ENCODE assay signal across 8 cellular contexts in genomic region chr10:89352039-89352597, GRCh38. TPM values are rescaled to one million over a fixed set of nuclear protein-coding genes. Genes with fewer than 3 reads are reported as not detected.
DNase-seq lines count a peak whose midpoint lies in the region; ATAC-seq and TF ChIP-seq lines count a peak whose summit lies in the region.

No MANE protein-coding gene starts in this region.

- ATAC-seq in GM19397 (IDR thresholded peaks at IDR 0.05; ENCODE audit: unreplicated experiment), result no peak

- no peak for TF ChIP-seq CTCF in GM10248 (IDR thresholded peaks at IDR 0.05; ENCODE audit: control extremely low read depth, extremely low read depth, low read depth, missing control alignments)

- in situ Hi-C loops in G401 (cut with HindIII; ENCODE audit: low sequenced_read_pairs), result no loop called here

- peak overlapping the region; percentile 73 for H3K27ac Mint-ChIP-seq in dendritic cell treated with granulocyte-macrophage colony-stimulating factor and Interleukin-4, amounts not matched to agents 40 ng/mL and 50 ng/mL, for 4 days

- H3K9me3 Mint-ChIP-seq in dendritic cell treated with granulocyte-macrophage colony-stimulating factor and Interleukin-4, amounts not matched to agents 40 ng/mL and 50 ng/mL, for 4 days, result no peaks in the 10 kb centered on the region

- H3K36me3 Mint-ChIP-seq in dendritic cell treated with granulocyte-macrophage colony-stimulating factor and Interleukin-4, amounts not matched to agents 40 ng/mL and 50 ng/mL, for 4 days (ENCODE audit: low read depth), result no peaks in the 10 kb centered on the region

- H3K27me3 Mint-ChIP-seq in dendritic cell treated with granulocyte-macrophage colony-stimulating factor and Interleukin-4, amounts not matched to agents 40 ng/mL and 50 ng/mL, for 4 days, result no peaks in the 10 kb centered on the region

- intact Hi-C loops in dendritic cell treated with granulocyte-macrophage colony-stimulating factor and Interleukin-4, amounts not matched to agents 40 ng/mL and 50 ng/mL, for 4 days (cut with micrococcal nuclease), result no loop called here

- DNase-seq in GM10248 (ENCODE audit: extremely low spot score) (peak; percentile 24), HT-29 (ENCODE audit: low spot score) (peak; percentile 72), myocyte (ENCODE audit: low read depth) (peak; percentile 91), G401 (ENCODE audit: low spot score) (no peak), NOMO-1 (lab: John Stamatoyannopoulos, UW; ENCODE audit: unreplicated experiment in 2 of 2) (no peak)
- no peak for DNase-seq in central memory CD4-positive, alpha-beta T cell

- peaks cover 54% of the 10 kb centered on the region for H3K4me1 Mint-ChIP-seq in dendritic cell treated with granulocyte-macrophage colony-stimulating factor and Interleukin-4, amounts not matched to agents 40 ng/mL and 50 ng/mL, for 4 days (ENCODE audit: low read depth)

- H3K4me3 Mint-ChIP-seq in dendritic cell treated with granulocyte-macrophage colony-stimulating factor and Interleukin-4, amounts not matched to agents 40 ng/mL and 50 ng/mL, for 4 days, result no peak overlapping the region

- POLR2A ChIA-PET in GM10248 (lab: Yijun Ruan, JAX), result no interaction called here

- CTCF ChIA-PET in GM10248 (lab: Yijun Ruan, JAX), result interaction anchor here (1.3 to 3.0 kb wide), 3 partner anchors 12 to 37 kb away, joined by 4 to 26 read pairs (median 7); no protein-coding TSS in a partner anchor

RNA-seq across cellular contexts. Expression of gene IFIT3, which starts 24.3 kb away (rescaled TPM):
- total RNA-seq in HT-29 (2014; rRNA removed; shearing (Covaris generic)), result 6.1 and 6.9 TPM in 2 replicates
- total RNA-seq in myocyte, result 12.3 and 21.8 TPM in 2 replicates
- 5.3 TPM for polyA plus RNA-seq in myocyte (2012)
- total RNA-seq in G401 (2014; rRNA removed; shearing (Covaris generic)), result 2.4 and 2.7 TPM in 2 replicates

RNA-seq across cellular contexts. Expression of gene IFIT1B, which starts 25.7 kb away (rescaled TPM):
- total RNA-seq in HT-29 (2014; rRNA removed; shearing (Covaris generic)), result not detected in 2 replicates
- not detected in 2 replicates for total RNA-seq in myocyte
- polyA plus RNA-seq in myocyte (2012), result not detected
- total RNA-seq in G401 (2014; rRNA removed; shearing (Covaris generic)), result not detected in 2 replicates

RNA-seq across cellular contexts. Expression of gene IFIT1, which starts 40.3 kb away (rescaled TPM):
- total RNA-seq in HT-29 (2014; rRNA removed; shearing (Covaris generic)), result 5.3 and 8.3 TPM in 2 replicates
- total RNA-seq in myocyte, result 22.7 and 49.0 TPM in 2 replicates
- 5.6 TPM for polyA plus RNA-seq in myocyte (2012)
- 19.2 and 21.7 TPM in 2 replicates for total RNA-seq in G401 (2014; rRNA removed; shearing (Covaris generic))

RNA-seq across cellular contexts. Expression of gene IFIT2, which starts 50.3 kb away (rescaled TPM):
- total RNA-seq in HT-29 (2014; rRNA removed; shearing (Covaris generic)), result 1.7 and 4.0 TPM in 2 replicates
- total RNA-seq in myocyte, result 4.5 and 7.1 TPM in 2 replicates
- 3.0 TPM for polyA plus RNA-seq in myocyte (2012)
- total RNA-seq in G401 (2014; rRNA removed; shearing (Covaris generic)), result 0.80 and 1.1 TPM in 2 replicates

Comparison
In these comparisons a context has a peak if more than half of its experiments do, and no peak if none do; other contexts are left out.
1. DNase-seq: peak in GM10248 (single experiment), HT-29 (single experiment) and myocyte (single experiment); none in G401 (single experiment), central memory CD4-positive, alpha-beta T cell (single experiment) and NOMO-1 (0 of 2).